8 cellular contexts compared by ENCODE assay signal in genomic region chr13:33194820-33195692, GRCh38.
DNase-seq lines count a peak whose midpoint lies in the region; ATAC-seq and TF ChIP-seq lines count a peak whose summit lies in the region.

No MANE protein-coding gene starts in this region.

- DNase-seq in Right ventricle myocardium inferior (ENCODE audit: missing footprints): no peak
- no peak for DNase-seq in cardiac septum (ENCODE audit: low spot score)
- DNase-seq in amniotic stem cell (lab: John Stamatoyannopoulos, UW): peak; percentile 85
- no peak for DNase-seq in mesothelial cell of epicardium (ENCODE audit: low spot score in 2 of 2, unreplicated experiment in 2 of 2)
- DNase-seq in Calu3: no peak
- no peak for DNase-seq in globus pallidus (ENCODE audit: low spot score)
- no peak for DNase-seq in NCI-H1048 (lab: John Stamatoyannopoulos, UW)

- peak; percentile 61 for ATAC-seq in Right ventricle myocardium inferior
- ATAC-seq in HG03097 (IDR thresholded peaks at IDR 0.05; ENCODE audit: low FRiP score, unreplicated experiment): peak; percentile 78

- H3K36me3 Mint-ChIP-seq in mesothelial cell of epicardium: no peaks in the 10 kb centered on the region
- H3K36me3 Mint-ChIP-seq in Calu3 (ENCODE audit: insufficient read depth, unreplicated experiment): no peaks in the 10 kb centered on the region

- peak overlapping the region; percentile 83 for H3K27ac Mint-ChIP-seq in mesothelial cell of epicardium
- no peak overlapping the region for H3K27ac Mint-ChIP-seq in Calu3 (ENCODE audit: unreplicated experiment)

- peaks cover 43% of the 10 kb centered on the region for H3K4me1 Mint-ChIP-seq in mesothelial cell of epicardium
- no peaks in the 10 kb centered on the region for H3K4me1 Mint-ChIP-seq in Calu3 (ENCODE audit: low read depth, unreplicated experiment)

- CTCF ChIA-PET in Calu3 (lab: Charles Lee): no interaction called here

- no TSS peak for BruUV-seq in Calu3 (replicated peaks; lab: Mats Ljungman, UMichigan)

- TF ChIP-seq CTCF in mesothelial cell of epicardium (IDR thresholded peaks at IDR 0.05; ENCODE audit: unreplicated experiment) (no peak), Calu3 (IDR thresholded peaks at IDR 0.05; ENCODE audit: unreplicated experiment) (no peak)

- no peaks in the 10 kb centered on the region for H3K9me3 Mint-ChIP-seq in mesothelial cell of epicardium
- H3K9me3 Mint-ChIP-seq in Calu3 (ENCODE audit: low read depth, unreplicated experiment): no peaks in the 10 kb centered on the region

- intact Hi-C loops in Right ventricle myocardium inferior (cut with DNase I): loop anchor here (5.0 kb wide), 1 partner anchor 58 kb away; no protein-coding TSS in a partner anchor
- intact Hi-C loops in cardiac septum (cut with DNase I): loop anchor here (5.0 kb wide), 1 partner anchor 43 kb away; no protein-coding TSS in a partner anchor
- intact Hi-C loops in Calu3 (cut with micrococcal nuclease; ENCODE audit: unreplicated experiment): no loop called here

- H3K4me3 Mint-ChIP-seq in mesothelial cell of epicardium: no peak overlapping the region
- H3K4me3 Mint-ChIP-seq in Calu3 (ENCODE audit: low read depth, unreplicated experiment): no peak overlapping the region

- no peaks in the 10 kb centered on the region for H3K27me3 Mint-ChIP-seq in mesothelial cell of epicardium (ENCODE audit: low read depth)
- no peaks in the 10 kb centered on the region for H3K27me3 Mint-ChIP-seq in Calu3 (ENCODE audit: unreplicated experiment)
